Comparison of ENCODE assay signal across 10 cellular contexts in genomic region chr2:169107645-169108044, GRCh38.
A peak's percentile ranks its signal among the peaks of the same experiment; 100 is the strongest.
DNase-seq lines count a peak whose midpoint lies in the region; ATAC-seq lines count a peak whose summit lies in the region.
"Had no signal": no experiment of that assay in that cellular context is flagged by ENCODE, and none has a peak within 500 bp of the region (broad histone marks: within the 10 kb centered on the region; RNA-seq: fewer than 3 reads in every experiment).

No MANE protein-coding gene starts in this region.

- H3K27me3 ChIP-seq in BLaER1: no peaks in the 10 kb centered on the region

- H3K27ac ChIP-seq in BLaER1: no peak overlapping the region

- H3K4me3 Mint-ChIP-seq in T-helper 1 cell treated with Interleukin-12 subunit alpha and Interleukin-12 subunit beta and Interleukin-4 antibody, amounts not matched to agents 30 μg/mL and 1 μg/mL, for 36 hours: peak overlapping the region; percentile 21
- H3K4me3 Mint-ChIP-seq: neural crest cell had no signal

- no peak for DNase-seq in EL
- no peak for DNase-seq in HCEC 1CT
- no peak for DNase-seq in DMS153 treated with DMSO at 0.1 percent for 48 hours (lab: John Stamatoyannopoulos, UW; ENCODE audit: unreplicated experiment)
- no peak for DNase-seq in DMS79 treated with DMSO at 0.1 percent for 48 hours (lab: John Stamatoyannopoulos, UW)
- DNase-seq: activated CD8-positive, alpha-beta memory T cell treated with anti-CD3 and anti-CD28 coated beads for 24 hours had no signal

- H3K27me3 Mint-ChIP-seq in T-helper 1 cell treated with Interleukin-12 subunit alpha and Interleukin-12 subunit beta and Interleukin-4 antibody, amounts not matched to agents 30 μg/mL and 1 μg/mL, for 36 hours (ENCODE audit: low read depth): peaks cover 5% of the 10 kb centered on the region

- peaks cover 47% of the 10 kb centered on the region for H3K4me1 Mint-ChIP-seq in T-helper 1 cell treated with Interleukin-12 subunit alpha and Interleukin-12 subunit beta and Interleukin-4 antibody, amounts not matched to agents 30 μg/mL and 1 μg/mL, for 36 hours (ENCODE audit: low read depth)

- H3K36me3 Mint-ChIP-seq in T-helper 1 cell treated with Interleukin-12 subunit alpha and Interleukin-12 subunit beta and Interleukin-4 antibody, amounts not matched to agents 30 μg/mL and 1 μg/mL, for 36 hours (ENCODE audit: low read depth): peaks cover 8% of the 10 kb centered on the region

- H3K36me3 ChIP-seq in BLaER1: no peaks in the 10 kb centered on the region

- H4K20me1 ChIP-seq in BLaER1: no peaks in the 10 kb centered on the region

- H3K9me3 Mint-ChIP-seq in T-helper 1 cell treated with Interleukin-12 subunit alpha and Interleukin-12 subunit beta and Interleukin-4 antibody, amounts not matched to agents 30 μg/mL and 1 μg/mL, for 36 hours: no peaks in the 10 kb centered on the region
- H3K9me3 Mint-ChIP-seq: neural crest cell had no signal

- H3K4me2 ChIP-seq in BLaER1: peak overlapping the region; percentile 20; the same call in 1 of the 2 replicates

- no peak overlapping the region for H3K4me3 ChIP-seq in BLaER1

- H3K9ac ChIP-seq in BLaER1: no peak overlapping the region

- ATAC-seq in GM18909 (IDR thresholded peaks at IDR 0.05; ENCODE audit: poor library complexity, unreplicated experiment) (peak; percentile 93), HG03039 (IDR thresholded peaks at IDR 0.05; ENCODE audit: unreplicated experiment) (peak; percentile 86)

- H3K27ac Mint-ChIP-seq in T-helper 1 cell treated with Interleukin-12 subunit alpha and Interleukin-12 subunit beta and Interleukin-4 antibody, amounts not matched to agents 30 μg/mL and 1 μg/mL, for 36 hours: peak overlapping the region; percentile 23

- no peaks in the 10 kb centered on the region for H3K9me3 ChIP-seq in BLaER1

- peaks cover 20% of the 10 kb centered on the region for H3K4me1 ChIP-seq in BLaER1
